In genomic region chr5:173823721-173824567, GRCh38 we compare ENCODE assay signal across 1 cellular context.
TF ChIP-seq lines count a peak whose summit lies in the region.

No MANE protein-coding gene starts in this region.

TF ChIP-seq in A549, 52 proteins besides CTCF, POLR2A, EP300 and RAD21 (continued from another document):
- TF ChIP-seq MAX (IDR thresholded peaks at IDR 0.05) (peak; percentile 73; the same call in 1 of the 2 replicates), MAFK (IDR thresholded peaks at IDR 0.05; ENCODE audit: partially characterized antibody) (peak; percentile 42), RFX5 (IDR thresholded peaks at IDR 0.05) (no peak), HES2 (IDR thresholded peaks at IDR 0.05) (peak; percentile 76), KDM1A (IDR thresholded peaks at IDR 0.05; ENCODE audit: low read depth) (no peak), ESRRA (IDR thresholded peaks at IDR 0.05; ENCODE audit: borderline replicate concordance, low read length) (0 out of 2 replicates have a peak, but pooled peaks have one; percentile 35), ATOH8 (CRISPR knock-in tag; IDR thresholded peaks at IDR 0.05; ENCODE audit: low read depth) (no peak)
